Comparison of ENCODE assay signal across 15 cellular contexts in the genomic region with DNA sequence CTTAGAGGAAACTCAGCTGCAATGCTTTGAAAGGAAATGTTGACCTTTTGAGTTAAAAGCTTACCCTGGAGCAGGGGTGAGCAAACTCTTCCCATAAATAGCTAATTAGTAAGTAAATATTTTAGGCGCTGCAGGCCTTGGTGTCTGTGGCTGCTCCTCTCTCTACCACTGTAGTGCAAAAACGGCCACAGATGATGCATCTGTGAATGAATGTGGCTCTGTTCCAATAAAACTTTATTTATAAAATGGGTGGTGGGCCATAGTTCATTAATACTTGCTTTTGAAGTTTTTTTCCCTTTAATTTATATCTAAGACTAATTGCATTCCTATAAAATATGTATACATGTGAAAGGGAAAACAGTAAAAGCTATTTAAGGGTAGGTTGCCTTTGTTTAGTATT.
DNase-seq lines count a peak whose midpoint lies in the region; ATAC-seq, FAIRE-seq and TF ChIP-seq lines count a peak whose summit lies in the region.
"Had no signal": no experiment of that assay in that cellular context is flagged by ENCODE, and none has a peak within 500 bp of the region (broad histone marks: within the 10 kb centered on the region; RNA-seq: fewer than 3 reads in every experiment).

No MANE protein-coding gene starts in this region.

- H3K27me3 Mint-ChIP-seq in neural progenitor cell (ENCODE audit: insufficient read depth, low read depth) = no peaks in the 10 kb centered on the region

- H3K4me1 ChIP-seq in BLaER1 (peaks cover 18% of the 10 kb centered on the region), neural progenitor cell (no peaks in the 10 kb centered on the region)
- H3K4me1 ChIP-seq in BLaER1 treated with 17β-estradiol and CSF1 and Interleukin-3, amounts not matched to agents 10 nM and 100 nM = peaks cover 20 to 28% (median 24%) of the 10 kb centered on the region in 10 experiments
- H3K4me1 ChIP-seq: BE2C, HAP-1 had no signal

- H3K9me3 Mint-ChIP-seq in neural progenitor cell = no peaks in the 10 kb centered on the region
- H3K9me3 Mint-ChIP-seq: CD8-positive, alpha-beta memory T cell had no signal

- H3K36me3 Mint-ChIP-seq in neural progenitor cell = no peaks in the 10 kb centered on the region
- H3K36me3 Mint-ChIP-seq: CD8-positive, alpha-beta memory T cell had no signal

- H3K36me3 ChIP-seq in BLaER1 = no peaks in the 10 kb centered on the region
- no peaks in the 10 kb centered on the region for H3K36me3 ChIP-seq in BLaER1 treated with 17β-estradiol and CSF1 and Interleukin-3, amounts not matched to agents 10 nM and 100 nM
- no peaks in the 10 kb centered on the region for H3K36me3 ChIP-seq in neural progenitor cell
- H3K36me3 ChIP-seq: BE2C, HAP-1 had no signal

- DNase-seq in NCI-H774 (lab: John Stamatoyannopoulos, UW) = peak; percentile 59
- DNase-seq in neural progenitor cell (ENCODE audit: low spot score) = no peak
- no peak for DNase-seq in frontal cortex (ENCODE audit: low spot score in 2 of 2)
- DNase-seq: BE2C; CD8-positive, alpha-beta memory T cell; NCI-H2029 treated with DMSO at 0.1 percent for 48 hours; NCI-H226; NCI-H526 treated with DMSO at 0.1 percent for 48 hours; SHP77 had no signal

- H3K4me3 Mint-ChIP-seq in neural progenitor cell = no peak overlapping the region
- H3K4me3 Mint-ChIP-seq: CD8-positive, alpha-beta memory T cell had no signal

- peak overlapping the region; percentile 59 for H3K27ac ChIP-seq in BLaER1
- peak overlapping the region in 3 of 11 experiments; percentile 18 to 58 (median 29); a peak in 5 of 22 replicates for H3K27ac ChIP-seq in BLaER1 treated with 17β-estradiol and CSF1 and Interleukin-3, amounts not matched to agents 10 nM and 100 nM
- no peak overlapping the region for H3K27ac ChIP-seq in neural progenitor cell

- no peaks in the 10 kb centered on the region for H3K9me3 ChIP-seq in BLaER1
- no peaks in the 10 kb centered on the region for H3K9me3 ChIP-seq in BLaER1 treated with 17β-estradiol and CSF1 and Interleukin-3, amounts not matched to agents 10 nM and 100 nM (replicated peaks in 1 of 11)
- no peaks in the 10 kb centered on the region for H3K9me3 ChIP-seq in neural progenitor cell (ENCODE audit: low read depth)
- H3K9me3 ChIP-seq: BE2C, HAP-1 had no signal

- H3K9ac ChIP-seq in BLaER1 (no peak overlapping the region), neural progenitor cell (no peak overlapping the region)
- H3K9ac ChIP-seq in BLaER1 treated with 17β-estradiol and CSF1 and Interleukin-3, amounts not matched to agents 10 nM and 100 nM = no peak overlapping the region

- no peak for ATAC-seq in SK-N-SH treated with all-trans-retinoic acid at 6 μM for 48 hours
- ATAC-seq in GM18517 (IDR thresholded peaks at IDR 0.05; ENCODE audit: unreplicated experiment) = no peak

- no peaks in the 10 kb centered on the region for H3K27me3 ChIP-seq in BLaER1
- no peaks in the 10 kb centered on the region for H3K27me3 ChIP-seq in BLaER1 treated with 17β-estradiol and CSF1 and Interleukin-3, amounts not matched to agents 10 nM and 100 nM
- no peaks in the 10 kb centered on the region for H3K27me3 ChIP-seq in neural progenitor cell
- H3K27me3 ChIP-seq: BE2C had no signal

- H3K79me2 ChIP-seq in neural progenitor cell (ENCODE audit: low read depth) = no peaks in the 10 kb centered on the region

- no peaks in the 10 kb centered on the region for H3F3A ChIP-seq in neural progenitor cell (ENCODE audit: low read depth)

- H3K27ac Mint-ChIP-seq in neural progenitor cell = no peak overlapping the region
- H3K27ac Mint-ChIP-seq: CD8-positive, alpha-beta memory T cell had no signal

- H3K4me3 ChIP-seq in BLaER1 (no peak overlapping the region), neural progenitor cell (no peak overlapping the region)
- H3K4me3 ChIP-seq in BLaER1 treated with 17β-estradiol and CSF1 and Interleukin-3, amounts not matched to agents 10 nM and 100 nM = no peak overlapping the region
- H3K4me3 ChIP-seq: HAP-1 had no signal

- TF ChIP-seq CTCF in neural progenitor cell (IDR thresholded peaks at IDR 0.05) = no peak

- no peaks in the 10 kb centered on the region for H3K4me1 Mint-ChIP-seq in neural progenitor cell
- H3K4me1 Mint-ChIP-seq: CD8-positive, alpha-beta memory T cell had no signal

- peak overlapping the region; percentile 48 for H2AFZ ChIP-seq in neural progenitor cell (replicated peaks)

- no peak for FAIRE-seq in frontal cortex (lab: Jason Lieb, UNC)
- FAIRE-seq: RCC 7860 had no signal

- H4K20me1 ChIP-seq in BLaER1 (no peaks in the 10 kb centered on the region), neural progenitor cell (ENCODE audit: low read depth) (no peaks in the 10 kb centered on the region)
- H4K20me1 ChIP-seq in BLaER1 treated with 17β-estradiol and CSF1 and Interleukin-3, amounts not matched to agents 10 nM and 100 nM = no peaks in the 10 kb centered on the region

- H3K4me2 ChIP-seq in BLaER1 (peak overlapping the region; percentile 80), neural progenitor cell (no peak overlapping the region)
- H3K4me2 ChIP-seq in BLaER1 treated with 17β-estradiol and CSF1 and Interleukin-3, amounts not matched to agents 10 nM and 100 nM = peak overlapping the region; percentile 71 to 88 (median 79); a peak in 20 of 22 replicates

TF ChIP-seq in SK-N-SH treated with all-trans-retinoic acid at 6 μM for 48 hours, 23 proteins besides CTCF, POLR2A, EP300 and RAD21:
- TF ChIP-seq TOX (CRISPR knock-in tag; IDR thresholded peaks at IDR 0.05; ENCODE audit: borderline replicate concordance) (no peak), ZNF70 (CRISPR knock-in tag; IDR thresholded peaks at IDR 0.05) (no peak)
